In the genomic region with DNA sequence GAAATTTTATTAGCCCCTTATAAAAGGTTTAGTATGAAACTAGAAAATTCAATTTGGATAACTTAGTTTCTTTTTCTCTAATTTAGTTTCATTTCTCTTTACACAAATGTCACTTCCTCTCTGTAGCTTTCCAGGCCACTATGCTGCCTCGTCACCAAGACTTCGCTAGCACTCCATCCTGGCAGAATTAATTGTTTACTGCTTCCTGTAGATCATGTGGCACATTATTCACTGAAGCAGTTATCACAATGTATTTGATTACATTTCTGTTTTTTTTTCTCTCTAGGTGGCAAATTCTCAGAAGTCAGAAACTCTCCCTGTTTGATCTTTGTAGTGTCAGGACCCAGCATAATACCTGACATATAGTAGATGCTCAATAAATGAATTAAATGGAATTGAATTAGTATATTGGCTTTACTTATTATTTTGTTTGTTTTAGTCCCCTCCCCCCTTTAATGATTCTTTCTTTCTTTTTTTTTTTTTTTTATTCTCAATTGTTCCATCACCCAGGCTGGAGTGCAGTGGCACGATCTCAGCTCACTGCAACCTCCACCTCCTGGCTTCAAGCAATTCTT, we compare ENCODE assay signal across 8 cellular contexts. TPM values are rescaled to one million over a fixed set of nuclear protein-coding genes. Genes with fewer than 3 reads are reported as not detected.
DNase-seq lines count a peak whose midpoint lies in the region; ATAC-seq and TF ChIP-seq lines count a peak whose summit lies in the region.

No MANE protein-coding gene starts in this region.

- no peaks in the 10 kb centered on the region for H3K27me3 Mint-ChIP-seq in activated CD4-positive, alpha-beta T cell treated with anti-CD3 and anti-CD28 coated beads, Interleukin-2, amount 10 ng/mL, durations not matched to agents 7 days and 5 days
- no peaks in the 10 kb centered on the region for H3K27me3 Mint-ChIP-seq in naive B cell

- H3K36me3 Mint-ChIP-seq in activated CD4-positive, alpha-beta T cell treated with anti-CD3 and anti-CD28 coated beads, Interleukin-2, amount 10 ng/mL, durations not matched to agents 7 days and 5 days (ENCODE audit: low read depth), result peaks cover 4% of the 10 kb centered on the region
- H3K36me3 Mint-ChIP-seq in naive B cell, result no peaks in the 10 kb centered on the region

- peak overlapping the region; percentile 57 for H3K4me3 Mint-ChIP-seq in activated CD4-positive, alpha-beta T cell treated with anti-CD3 and anti-CD28 coated beads, Interleukin-2, amount 10 ng/mL, durations not matched to agents 7 days and 5 days
- peak overlapping the region; percentile 44 to 81 (median 74) for H3K4me3 Mint-ChIP-seq in naive B cell

- peaks cover 34% of the 10 kb centered on the region for H3K4me1 Mint-ChIP-seq in activated CD4-positive, alpha-beta T cell treated with anti-CD3 and anti-CD28 coated beads, Interleukin-2, amount 10 ng/mL, durations not matched to agents 7 days and 5 days
- peaks cover 5 to 31% (median 5%) of the 10 kb centered on the region in 3 donors for H3K4me1 Mint-ChIP-seq in naive B cell

- ATAC-seq in GM19455 (IDR thresholded peaks at IDR 0.05; ENCODE audit: unreplicated experiment) (peak; percentile 65), HG03460 (IDR thresholded peaks at IDR 0.05; ENCODE audit: unreplicated experiment) (peak; percentile 85), naive B cell (ENCODE audit: low read depth in 2 of 2) (peak; percentile 100)

- peak; percentile 80 for DNase-seq in CD1c-positive myeloid dendritic cell (ENCODE audit: extremely low spot score)
- peak; percentile 65 for DNase-seq in activated CD4-positive, alpha-beta T cell treated with anti-CD3 and anti-CD28 coated beads, Interleukin-2, amount 10 ng/mL, durations not matched to agents 7 days and 5 days
- peak; percentile 78 for DNase-seq in naive B cell
- no peak for DNase-seq in cortex of kidney (lab: John Stamatoyannopoulos, UW)
- DNase-seq in KG1 (lab: John Stamatoyannopoulos, UW), result no peak
- DNase-seq in HEK293T (ENCODE audit: extremely low spot score), result no peak

- CTCF ChIA-PET in activated CD4-positive, alpha-beta T cell treated with anti-CD3 and anti-CD28 coated beads, Interleukin-2, amount 10 ng/mL, durations not matched to agents 7 days and 5 days (lab: Charles Lee), result interaction anchor here (0.6 to 2.0 kb wide), 7 partner anchors 9 to 281 kb away, joined by 3 to 12 read pairs (median 4); a partner anchor contains a TSS
- CTCF ChIA-PET in HEK293T (lab: Yijun Ruan, JAX), result interaction anchor here (1.2 kb wide), 1 partner anchor 128 kb away, joined by 5 read pairs; no protein-coding TSS in a partner anchor

- no peaks in the 10 kb centered on the region for H3K9me3 Mint-ChIP-seq in activated CD4-positive, alpha-beta T cell treated with anti-CD3 and anti-CD28 coated beads, Interleukin-2, amount 10 ng/mL, durations not matched to agents 7 days and 5 days
- peaks cover 0 to 3% (median 0%) of the 10 kb centered on the region in 7 donors for H3K9me3 Mint-ChIP-seq in naive B cell

- H3K27ac Mint-ChIP-seq in activated CD4-positive, alpha-beta T cell treated with anti-CD3 and anti-CD28 coated beads, Interleukin-2, amount 10 ng/mL, durations not matched to agents 7 days and 5 days, result peak overlapping the region; percentile 98
- peak overlapping the region; percentile 71 to 95 (median 92) for H3K27ac Mint-ChIP-seq in naive B cell

- POLR2A ChIA-PET in activated CD4-positive, alpha-beta T cell treated with anti-CD3 and anti-CD28 coated beads, Interleukin-2, amount 10 ng/mL, durations not matched to agents 7 days and 5 days (lab: Charles Lee), result interaction anchor here (0.6 to 1.3 kb wide), 2 partner anchors 9 to 48 kb away, joined by 6 to 10 read pairs; a partner anchor contains a TSS
- POLR2A ChIA-PET in HEK293T (lab: Yijun Ruan, JAX), result interaction anchor here (1.4 kb wide), 1 partner anchor 9 kb away, joined by 3 read pairs; a partner anchor contains a TSS

TF ChIP-seq in HEK293T, 16 proteins besides CTCF, POLR2A, EP300 and RAD21:
- TF ChIP-seq ARNT (IDR thresholded peaks at IDR 0.05) (no peak), FOXM1 (IDR thresholded peaks at IDR 0.05; ENCODE audit: borderline replicate concordance) (no peak), HDGF (IDR thresholded peaks at IDR 0.05; ENCODE audit: borderline replicate concordance) (no peak), SUZ12 (IDR thresholded peaks at IDR 0.05) (no peak), L3MBTL2 (conservative IDR thresholded peaks at IDR 0.05) (no peak), ZNF384 (IDR thresholded peaks at IDR 0.05) (no peak), CTBP1 (IDR thresholded peaks at IDR 0.05; ENCODE audit: borderline replicate concordance) (no peak), TARDBP (IDR thresholded peaks at IDR 0.05) (no peak), SP1 (IDR thresholded peaks at IDR 0.05) (no peak), LEF1 (IDR thresholded peaks at IDR 0.05; ENCODE audit: borderline replicate concordance) (no peak), ELF4 (IDR thresholded peaks at IDR 0.05) (no peak), BHLHE40 (IDR thresholded peaks at IDR 0.05; ENCODE audit: borderline replicate concordance) (no peak)
- TF ChIP-seq, protein P1, sequence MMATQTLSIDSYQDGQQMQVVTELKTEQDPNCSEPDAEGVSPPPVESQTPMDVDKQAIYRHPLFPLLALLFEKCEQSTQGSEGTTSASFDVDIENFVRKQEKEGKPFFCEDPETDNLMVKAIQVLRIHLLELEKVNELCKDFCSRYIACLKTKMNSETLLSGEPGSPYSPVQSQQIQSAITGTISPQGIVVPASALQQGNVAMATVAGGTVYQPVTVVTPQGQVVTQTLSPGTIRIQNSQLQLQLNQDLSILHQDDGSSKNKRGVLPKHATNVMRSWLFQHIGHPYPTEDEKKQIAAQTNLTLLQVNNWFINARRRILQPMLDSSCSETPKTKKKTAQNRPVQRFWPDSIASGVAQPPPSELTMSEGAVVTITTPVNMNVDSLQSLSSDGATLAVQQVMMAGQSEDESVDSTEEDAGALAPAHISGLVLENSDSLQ (IDR thresholded peaks at IDR 0.05), result no peak

RNA-seq across cellular contexts. Expression of a gene that starts 9.3 kb away (rescaled TPM):
- total RNA-seq in activated CD4-positive, alpha-beta T cell treated with anti-CD3 and anti-CD28 coated beads, Interleukin-2, amount 10 ng/mL, durations not matched to agents 7 days and 5 days, result 10 to 100 TPM; 86.3 to 89.7 TPM
- 100 to 1,000 TPM; 114 to 204 (median 165) TPM for polyA plus RNA-seq in naive B cell (ENCODE audit: low read depth in 6 of 6)

RNA-seq across cellular contexts. Expression of a gene that starts 30.6 kb away (rescaled TPM):
- 10 to 100 TPM; 21.5 to 23.4 TPM for total RNA-seq in activated CD4-positive, alpha-beta T cell treated with anti-CD3 and anti-CD28 coated beads, Interleukin-2, amount 10 ng/mL, durations not matched to agents 7 days and 5 days
- polyA plus RNA-seq in naive B cell (ENCODE audit: low read depth in 6 of 6), result 10 to 100 TPM; 14.0 to 23.9 (median 16.0) TPM

Comparison
In these comparisons a context has a peak if more than half of its experiments do, and no peak if none do; other contexts are left out.
1. DNase-seq: peak in CD1c-positive myeloid dendritic cell (single experiment), activated CD4-positive, alpha-beta T cell treated with anti-CD3 and anti-CD28 coated beads, Interleukin-2, amount 10 ng/mL, durations not matched to agents 7 days and 5 days (single experiment) and naive B cell (single experiment); none in cortex of kidney (single experiment), KG1 (single experiment) and HEK293T (single experiment).
2. Peak in every context shown above with its lines, with median percentiles within 50 percentile points of each other: ATAC-seq.